ENCODE assay signal across 18 cellular contexts in genomic region chrX:50609796-50610195, GRCh38.
"Had no signal": no experiment of that assay in that cellular context is flagged by ENCODE, and none has a peak within 500 bp of the region (broad histone marks: within the 10 kb centered on the region; RNA-seq: fewer than 3 reads in every experiment).

No MANE protein-coding gene starts in this region.

- H3K9me3 ChIP-seq: body of pancreas, esophagus muscularis mucosa, heart right ventricle, pancreas, stomach, thoracic aorta had no signal

- ATAC-seq: activated CD8-positive, alpha-beta memory T cell treated with anti-CD3 and anti-CD28 coated beads, Interleukin-2, amount 10 ng/mL, durations not matched to agents 7 days and 5 days; activated T-cell treated with anti-CD3 and anti-CD28 coated beads, Interleukin-2, amount 50 U/mL, for 4 hours; body of pancreas; heart right ventricle; left ventricle myocardium superior; pancreas had no signal

- H3K4me3 ChIP-seq: body of pancreas, esophagus muscularis mucosa, heart right ventricle, pancreas, stomach, thoracic aorta had no signal

- H3K27ac ChIP-seq: body of pancreas, esophagus muscularis mucosa, heart right ventricle, pancreas, stomach, thoracic aorta had no signal

- H3K4me1 ChIP-seq: body of pancreas, esophagus muscularis mucosa, heart right ventricle, pancreas, stomach had no signal

- H3K27me3 ChIP-seq: body of pancreas, stomach had no signal

- H3K36me3 ChIP-seq: pancreas, stomach, thoracic aorta had no signal

- DNase-seq: activated CD4-positive, alpha-beta T cell treated with anti-CD3 and anti-CD28 coated beads for 1 hour; activated CD4-positive, alpha-beta T cell treated with anti-CD3 and anti-CD28 coated beads, Interleukin-2, amount 50 U/mL, for 48 hours; activated CD8-positive, alpha-beta memory T cell treated with anti-CD3 and anti-CD28 coated beads, Interleukin-2, amount 10 ng/mL, durations not matched to agents 7 days and 5 days; activated gamma-delta T cell treated with Interleukin-2 at 50 U/mL for 16 hours; activated T-cell treated with anti-CD3 and anti-CD28 coated beads, Interleukin-2, amount 50 U/mL, for 4 hours; body of pancreas; endodermal cell; foreskin melanocyte; heart right ventricle; kidney; left ventricle myocardium superior; pancreas; stimulated activated CD4-positive, alpha-beta T cell treated with anti-CD3 and anti-CD28 coated beads, Interleukin-15, amount 100 ng/mL, for 24 hours; stimulated activated CD4-positive, alpha-beta T cell treated with anti-CD3 and anti-CD28 coated beads, Interleukin-4, amount 100 ng/mL, for 4 hours; stomach; SW 1271 had no signal
